In the genomic region with DNA sequence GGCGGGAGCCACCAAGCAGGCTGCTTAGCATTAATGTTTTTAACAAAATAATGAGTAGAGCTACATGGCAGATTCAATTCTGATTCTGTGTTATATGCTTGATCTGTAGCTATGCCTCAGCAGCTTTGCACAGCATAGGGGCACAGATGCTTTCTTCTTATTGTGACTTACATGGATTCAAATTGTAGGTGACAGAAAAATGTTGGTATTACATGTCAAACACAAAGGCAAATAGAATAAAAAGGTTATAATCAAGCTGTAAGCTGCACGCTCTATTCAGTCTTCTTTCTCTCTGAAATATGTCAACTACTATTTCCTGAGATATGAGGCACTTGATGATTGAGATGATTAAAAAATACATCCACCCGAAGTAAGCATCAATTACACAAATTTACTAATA, we compare ENCODE assay signal across 34 cellular contexts.
"Had no signal": no experiment of that assay in that cellular context is flagged by ENCODE, and none has a peak within 500 bp of the region (broad histone marks: within the 10 kb centered on the region; RNA-seq: fewer than 3 reads in every experiment).

No MANE protein-coding gene starts in this region.

- DNase-seq: Karpas-422, Kasumi-1, MG63, MM.1S, MV-4-11, NCI-H1048, NCI-H1092, NCI-H1092 treated with DMSO at 0.1 percent for 48 hours, NCI-H1105, NCI-H1105 treated with DMSO at 0.1 percent for 48 hours, NCI-H1417, NCI-H1417 treated with DMSO at 0.1 percent for 48 hours, NCI-H1436, NCI-H1436 treated with DMSO at 0.1 percent for 48 hours, NCI-H146, NCI-H1694, NCI-H1694 treated with DMSO at 0.1 percent for 48 hours, NCI-H187, NCI-H187 treated with DMSO at 0.1 percent for 48 hours, NCI-H1930, NCI-H2029, NCI-H2029 treated with DMSO at 0.1 percent for 48 hours, NCI-H2081, NCI-H2081 treated with DMSO at 0.1 percent for 48 hours, NCI-H2107, NCI-H2171, NCI-H2171 treated with DMSO at 0.1 percent for 48 hours, NCI-H2227 treated with DMSO at 0.1 percent for 48 hours, NCI-H226, NCI-H345, NCI-H446, NCI-H446 treated with DMSO at 0.1 percent for 48 hours, NCI-H510A, NCI-H510A treated with DMSO at 0.1 percent for 48 hours had no signal

- H3K27me3 ChIP-seq: MG63 had no signal

- H3K36me3 ChIP-seq: MG63 had no signal

- H3K9me3 ChIP-seq: MG63 had no signal

- H3K4me3 ChIP-seq: MG63 had no signal
